ENCODE assay signal across 2 cellular contexts in genomic region chr14:103347091-103347815, GRCh38.
TF ChIP-seq lines count a peak whose summit lies in the region.

No MANE protein-coding gene starts in this region.

TF ChIP-seq in GM12878, 131 proteins besides CTCF, POLR2A, EP300 and RAD21 (continues in another document):
- TF ChIP-seq RBBP5 (conservative IDR thresholded peaks at IDR 0.05) (no peak), SUPT20H (IDR thresholded peaks at IDR 0.05; ENCODE audit: borderline replicate concordance, control insufficient read depth, low read depth, low read length) (no peak), ZNF592 (IDR thresholded peaks at IDR 0.05) (no peak), IRF3 (IDR thresholded peaks at IDR 0.05) (no peak), WRNIP1 (IDR thresholded peaks at IDR 0.05; ENCODE audit: borderline replicate concordance, low read depth, low read length) (no peak), SPI1 (IDR thresholded peaks at IDR 0.05; ENCODE audit: borderline replicate concordance, insufficient read depth, low read depth, low read length) (no peak), BCL11A (IDR thresholded peaks at IDR 0.05; ENCODE audit: low read depth, low read length) (no peak), PBX3 (IDR thresholded peaks at IDR 0.05; ENCODE audit: insufficient replicate concordance, low read depth, low read length) (no peak), SREBF2 (IDR thresholded peaks at IDR 0.05; ENCODE audit: low read length) (no peak), HSF1 (IDR thresholded peaks at IDR 0.05; ENCODE audit: low read depth, low read length) (no peak)
- TF ChIP-seq, protein P1, sequence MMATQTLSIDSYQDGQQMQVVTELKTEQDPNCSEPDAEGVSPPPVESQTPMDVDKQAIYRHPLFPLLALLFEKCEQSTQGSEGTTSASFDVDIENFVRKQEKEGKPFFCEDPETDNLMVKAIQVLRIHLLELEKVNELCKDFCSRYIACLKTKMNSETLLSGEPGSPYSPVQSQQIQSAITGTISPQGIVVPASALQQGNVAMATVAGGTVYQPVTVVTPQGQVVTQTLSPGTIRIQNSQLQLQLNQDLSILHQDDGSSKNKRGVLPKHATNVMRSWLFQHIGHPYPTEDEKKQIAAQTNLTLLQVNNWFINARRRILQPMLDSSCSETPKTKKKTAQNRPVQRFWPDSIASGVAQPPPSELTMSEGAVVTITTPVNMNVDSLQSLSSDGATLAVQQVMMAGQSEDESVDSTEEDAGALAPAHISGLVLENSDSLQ (IDR thresholded peaks at IDR 0.05) = no peak
- TF ChIP-seq, protein P2, sequence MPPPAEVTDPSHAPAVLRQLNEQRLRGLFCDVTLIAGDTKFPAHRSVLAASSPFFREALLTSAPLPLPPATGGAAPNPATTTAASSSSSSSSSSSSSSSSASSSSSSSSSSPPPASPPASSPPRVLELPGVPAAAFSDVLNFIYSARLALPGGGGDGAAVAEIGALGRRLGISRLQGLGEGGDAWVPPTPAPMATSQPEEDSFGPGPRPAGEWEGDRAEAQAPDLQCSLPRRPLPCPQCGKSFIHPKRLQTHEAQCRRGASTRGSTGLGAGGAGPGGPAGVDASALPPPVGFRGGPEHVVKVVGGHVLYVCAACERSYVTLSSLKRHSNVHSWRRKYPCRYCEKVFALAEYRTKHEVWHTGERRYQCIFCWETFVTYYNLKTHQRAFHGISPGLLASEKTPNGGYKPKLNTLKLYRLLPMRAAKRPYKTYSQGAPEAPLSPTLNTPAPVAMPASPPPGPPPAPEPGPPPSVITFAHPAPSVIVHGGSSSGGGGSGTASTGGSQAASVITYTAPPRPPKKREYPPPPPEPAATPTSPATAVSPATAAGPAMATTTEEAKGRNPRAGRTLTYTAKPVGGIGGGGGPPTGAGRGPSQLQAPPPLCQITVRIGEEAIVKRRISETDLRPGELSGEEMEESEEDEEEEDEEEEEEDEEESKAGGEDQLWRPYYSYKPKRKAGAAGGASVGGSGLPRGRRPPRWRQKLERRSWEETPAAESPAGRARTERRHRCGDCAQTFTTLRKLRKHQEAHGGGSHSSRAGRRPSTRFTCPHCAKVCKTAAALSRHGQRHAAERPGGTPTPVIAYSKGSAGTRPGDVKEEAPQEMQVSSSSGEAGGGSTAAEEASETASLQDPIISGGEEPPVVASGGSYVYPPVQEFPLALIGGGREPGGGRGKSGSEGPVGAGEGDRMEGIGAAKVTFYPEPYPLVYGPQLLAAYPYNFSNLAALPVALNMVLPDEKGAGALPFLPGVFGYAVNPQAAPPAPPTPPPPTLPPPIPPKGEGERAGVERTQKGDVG (CRISPR knock-in tag; IDR thresholded peaks at IDR 0.05) = no peak

TF ChIP-seq in HepG2, 621 proteins besides CTCF, POLR2A, EP300 and RAD21 (continues in another document):
- TF ChIP-seq FOXA1 (IDR thresholded peaks at IDR 0.05) = no peak
- TF ChIP-seq FOXA1 (CRISPR knock-in tag; IDR thresholded peaks at IDR 0.05) = peak; percentile 50
- no peak for TF ChIP-seq PRMT3 (CRISPR knock-in tag; IDR thresholded peaks at IDR 0.05; ENCODE audit: borderline replicate concordance, low read depth)
- TF ChIP-seq, protein P3, sequence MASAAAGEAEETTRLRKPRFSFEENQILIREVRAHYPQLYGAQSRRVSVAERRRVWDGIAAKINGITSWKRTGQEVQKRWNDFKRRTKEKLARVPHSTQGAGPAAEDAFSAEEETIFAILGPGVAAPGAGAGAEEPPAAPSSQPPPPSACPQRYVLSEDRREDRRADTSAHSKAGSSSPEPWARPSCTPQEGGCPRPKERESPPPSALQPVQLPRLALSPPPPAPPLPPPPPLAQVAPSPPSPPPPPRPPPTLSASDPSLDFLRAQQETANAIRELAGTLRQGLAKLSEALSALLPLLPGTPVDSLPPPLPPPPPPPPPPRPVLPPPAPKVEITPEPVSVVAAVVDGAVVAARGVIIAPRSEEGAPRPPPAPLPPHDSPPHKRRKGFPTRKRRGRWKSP (CRISPR knock-in tag; IDR thresholded peaks at IDR 0.05) = no peak
- peak; percentile 50; the same call in 1 of the 2 replicates for TF ChIP-seq HDAC1 (CRISPR knock-in tag; IDR thresholded peaks at IDR 0.05)
- TF ChIP-seq ZBTB1 (CRISPR knock-in tag; IDR thresholded peaks at IDR 0.05; ENCODE audit: borderline replicate concordance) = no peak
- TF ChIP-seq SAP130 (CRISPR knock-in tag; IDR thresholded peaks at IDR 0.05; ENCODE audit: low read depth) = peak; percentile 47; the same call in 1 of the 2 replicates
- TF ChIP-seq RXRB (CRISPR knock-in tag; IDR thresholded peaks at IDR 0.05; ENCODE audit: borderline replicate concordance) = peak; percentile 51
- TF ChIP-seq FOXO1 (CRISPR knock-in tag; IDR thresholded peaks at IDR 0.05) = peak; percentile 56; the same call in 1 of the 2 replicates
- TF ChIP-seq, protein P4, sequence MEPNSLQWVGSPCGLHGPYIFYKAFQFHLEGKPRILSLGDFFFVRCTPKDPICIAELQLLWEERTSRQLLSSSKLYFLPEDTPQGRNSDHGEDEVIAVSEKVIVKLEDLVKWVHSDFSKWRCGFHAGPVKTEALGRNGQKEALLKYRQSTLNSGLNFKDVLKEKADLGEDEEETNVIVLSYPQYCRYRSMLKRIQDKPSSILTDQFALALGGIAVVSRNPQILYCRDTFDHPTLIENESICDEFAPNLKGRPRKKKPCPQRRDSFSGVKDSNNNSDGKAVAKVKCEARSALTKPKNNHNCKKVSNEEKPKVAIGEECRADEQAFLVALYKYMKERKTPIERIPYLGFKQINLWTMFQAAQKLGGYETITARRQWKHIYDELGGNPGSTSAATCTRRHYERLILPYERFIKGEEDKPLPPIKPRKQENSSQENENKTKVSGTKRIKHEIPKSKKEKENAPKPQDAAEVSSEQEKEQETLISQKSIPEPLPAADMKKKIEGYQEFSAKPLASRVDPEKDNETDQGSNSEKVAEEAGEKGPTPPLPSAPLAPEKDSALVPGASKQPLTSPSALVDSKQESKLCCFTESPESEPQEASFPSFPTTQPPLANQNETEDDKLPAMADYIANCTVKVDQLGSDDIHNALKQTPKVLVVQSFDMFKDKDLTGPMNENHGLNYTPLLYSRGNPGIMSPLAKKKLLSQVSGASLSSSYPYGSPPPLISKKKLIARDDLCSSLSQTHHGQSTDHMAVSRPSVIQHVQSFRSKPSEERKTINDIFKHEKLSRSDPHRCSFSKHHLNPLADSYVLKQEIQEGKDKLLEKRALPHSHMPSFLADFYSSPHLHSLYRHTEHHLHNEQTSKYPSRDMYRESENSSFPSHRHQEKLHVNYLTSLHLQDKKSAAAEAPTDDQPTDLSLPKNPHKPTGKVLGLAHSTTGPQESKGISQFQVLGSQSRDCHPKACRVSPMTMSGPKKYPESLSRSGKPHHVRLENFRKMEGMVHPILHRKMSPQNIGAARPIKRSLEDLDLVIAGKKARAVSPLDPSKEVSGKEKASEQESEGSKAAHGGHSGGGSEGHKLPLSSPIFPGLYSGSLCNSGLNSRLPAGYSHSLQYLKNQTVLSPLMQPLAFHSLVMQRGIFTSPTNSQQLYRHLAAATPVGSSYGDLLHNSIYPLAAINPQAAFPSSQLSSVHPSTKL (CRISPR knock-in tag; IDR thresholded peaks at IDR 0.05) = peak; percentile 92
- TF ChIP-seq FOXA3 (CRISPR knock-in tag; IDR thresholded peaks at IDR 0.05) = peak; percentile 38; the same call in 1 of the 2 replicates
- TF ChIP-seq HDAC2 (CRISPR knock-in tag; IDR thresholded peaks at IDR 0.05) = peak; percentile 27; the same call in 1 of the 2 replicates
- peak; percentile 86 for TF ChIP-seq RARA (CRISPR knock-in tag; IDR thresholded peaks at IDR 0.05)
- peak; percentile 48; the same call in 1 of the 2 replicates for TF ChIP-seq SALL1 (CRISPR knock-in tag; IDR thresholded peaks at IDR 0.05)
- no peak for TF ChIP-seq RARG (CRISPR knock-in tag; IDR thresholded peaks at IDR 0.05; ENCODE audit: low read depth)
- TF ChIP-seq, protein P5, sequence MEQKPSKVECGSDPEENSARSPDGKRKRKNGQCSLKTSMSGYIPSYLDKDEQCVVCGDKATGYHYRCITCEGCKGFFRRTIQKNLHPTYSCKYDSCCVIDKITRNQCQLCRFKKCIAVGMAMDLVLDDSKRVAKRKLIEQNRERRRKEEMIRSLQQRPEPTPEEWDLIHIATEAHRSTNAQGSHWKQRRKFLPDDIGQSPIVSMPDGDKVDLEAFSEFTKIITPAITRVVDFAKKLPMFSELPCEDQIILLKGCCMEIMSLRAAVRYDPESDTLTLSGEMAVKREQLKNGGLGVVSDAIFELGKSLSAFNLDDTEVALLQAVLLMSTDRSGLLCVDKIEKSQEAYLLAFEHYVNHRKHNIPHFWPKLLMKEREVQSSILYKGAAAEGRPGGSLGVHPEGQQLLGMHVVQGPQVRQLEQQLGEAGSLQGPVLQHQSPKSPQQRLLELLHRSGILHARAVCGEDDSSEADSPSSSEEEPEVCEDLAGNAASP (CRISPR knock-in tag; IDR thresholded peaks at IDR 0.05; ENCODE audit: borderline replicate concordance) = peak; percentile 70; the same call in 1 of the 2 replicates
- 0 out of 2 replicates have a peak, but pooled peaks have one; percentile 64 for TF ChIP-seq HMG20A (CRISPR knock-in tag; IDR thresholded peaks at IDR 0.05; ENCODE audit: borderline replicate concordance)
- TF ChIP-seq MIXL1 (CRISPR knock-in tag; IDR thresholded peaks at IDR 0.05) = peak; percentile 50; the same call in 1 of the 2 replicates
- peak; percentile 50; the same call in 1 of the 2 replicates for TF ChIP-seq ARID4A (CRISPR knock-in tag; IDR thresholded peaks at IDR 0.05; ENCODE audit: borderline replicate concordance)
- TF ChIP-seq NCOA2 (CRISPR knock-in tag; IDR thresholded peaks at IDR 0.05) = peak; percentile 71
- TF ChIP-seq MED1 (CRISPR knock-in tag; IDR thresholded peaks at IDR 0.05) = 0 out of 2 replicates have a peak, but pooled peaks have one; percentile 19
- TF ChIP-seq LCORL (IDR thresholded peaks at IDR 0.05) = no peak
- TF ChIP-seq LCORL (CRISPR knock-in tag; IDR thresholded peaks at IDR 0.05) = 0 out of 2 replicates have a peak, but pooled peaks have one; percentile 23
- peak; percentile 94 for TF ChIP-seq RFXAP (CRISPR knock-in tag; IDR thresholded peaks at IDR 0.05; ENCODE audit: borderline replicate concordance)
- TF ChIP-seq RFX5 (IDR thresholded peaks at IDR 0.05; ENCODE audit: low read depth, low read length) = peak; percentile 81
- TF ChIP-seq ATF3 (CRISPR knock-in tag; IDR thresholded peaks at IDR 0.05) = no peak
- TF ChIP-seq UBTF (CRISPR knock-in tag; IDR thresholded peaks at IDR 0.05) = 0 out of 2 replicates have a peak, but pooled peaks have one; percentile 3
- TF ChIP-seq IRF2 (CRISPR knock-in tag; IDR thresholded peaks at IDR 0.05) = peak; percentile 51; the same call in 1 of the 2 replicates
- peak; percentile 47; the same call in 1 of the 2 replicates for TF ChIP-seq TBX2 (CRISPR knock-in tag; IDR thresholded peaks at IDR 0.05; ENCODE audit: borderline replicate concordance)
- TF ChIP-seq ZNF644 (CRISPR knock-in tag; IDR thresholded peaks at IDR 0.05; ENCODE audit: low read depth) = 0 out of 2 replicates have a peak, but pooled peaks have one; percentile 49
- peak; percentile 62 for TF ChIP-seq HNF4A (CRISPR knock-in tag; IDR thresholded peaks at IDR 0.05)
- TF ChIP-seq ZNF317 (CRISPR knock-in tag; IDR thresholded peaks at IDR 0.05) = 0 out of 2 replicates have a peak, but pooled peaks have one; percentile 35
- TF ChIP-seq THAP11 (CRISPR knock-in tag; IDR thresholded peaks at IDR 0.05) = 0 out of 2 replicates have a peak, but pooled peaks have one; percentile 24
- 0 out of 2 replicates have a peak, but pooled peaks have one; percentile 13 for TF ChIP-seq NR2F6 (IDR thresholded peaks at IDR 0.05)
- TF ChIP-seq NR2F6 (CRISPR knock-in tag; IDR thresholded peaks at IDR 0.05) = peak; percentile 38
- peak; percentile 65; the same call in 1 of the 2 replicates for TF ChIP-seq ESRRA (CRISPR knock-in tag; IDR thresholded peaks at IDR 0.05; ENCODE audit: low read depth)
- no peak for TF ChIP-seq NFRKB (IDR thresholded peaks at IDR 0.05)
- TF ChIP-seq NCOR1 (IDR thresholded peaks at IDR 0.05; ENCODE audit: borderline replicate concordance, low read length) = 0 out of 2 replicates have a peak, but pooled peaks have one; percentile 22
